In genomic region chr9:132694144-132694543, GRCh38 we compare ENCODE assay signal across 9 cellular contexts. TPM values are rescaled to one million over a fixed set of nuclear protein-coding genes. Genes with fewer than 3 reads are reported as not detected.
DNase-seq lines count a peak whose midpoint lies in the region; ATAC-seq, FAIRE-seq and TF ChIP-seq lines count a peak whose summit lies in the region.
"Had no signal": no experiment of that assay in that cellular context is flagged by ENCODE, and none has a peak within 500 bp of the region (broad histone marks: within the 10 kb centered on the region; RNA-seq: fewer than 3 reads in every experiment).

No MANE protein-coding gene starts in this region.

- H3K27ac Mint-ChIP-seq in CD4-positive, alpha-beta T cell: no peak overlapping the region
- H3K27ac Mint-ChIP-seq in T-cell: no peak overlapping the region

- FAIRE-seq in keratinocyte (lab: Jason Lieb, UNC): peak; percentile 72

- H3K9ac ChIP-seq in keratinocyte (ENCODE audit: control insufficient read depth, extremely low read depth, insufficient read depth, low read length): no peak overlapping the region

- H3K9me3 Mint-ChIP-seq in CD4-positive, alpha-beta T cell: peaks cover 12% of the 10 kb centered on the region
- peaks cover 0 to 33% (median 25%) of the 10 kb centered on the region in 3 donors for H3K9me3 Mint-ChIP-seq in T-cell

- no peaks in the 10 kb centered on the region for H4K20me1 ChIP-seq in keratinocyte (ENCODE audit: control insufficient read depth, extremely low read depth, insufficient read depth, low read length)

- H3K4me3 Mint-ChIP-seq in CD4-positive, alpha-beta T cell: no peak overlapping the region
- no peak overlapping the region for H3K4me3 Mint-ChIP-seq in T-cell

- H3K4me1 Mint-ChIP-seq in CD4-positive, alpha-beta T cell (ENCODE audit: low read depth): no peaks in the 10 kb centered on the region
- peaks cover 0 to 5% (median 4%) of the 10 kb centered on the region in 3 donors for H3K4me1 Mint-ChIP-seq in T-cell

- H2AFZ ChIP-seq in keratinocyte (ENCODE audit: control insufficient read depth, low read length): no peak overlapping the region

- H3K27me3 Mint-ChIP-seq in CD4-positive, alpha-beta T cell: no peaks in the 10 kb centered on the region
- peaks cover 3% of the 10 kb centered on the region in 2 donors for H3K27me3 Mint-ChIP-seq in T-cell

- intact Hi-C loops in CD4-positive, alpha-beta T cell (cut with DNase I, micrococcal nuclease): no loop called here

- H3K9me3 ChIP-seq in CD4-positive, alpha-beta T cell (ENCODE audit: control insufficient read depth, low read length): peaks cover 28% of the 10 kb centered on the region
- no peaks in the 10 kb centered on the region for H3K9me3 ChIP-seq in keratinocyte (ENCODE audit: control insufficient read depth, low read depth, low read length)

- POLR2A ChIA-PET in CD4-positive, alpha-beta T cell (lab: Charles Lee): no interaction called here
- POLR2A ChIA-PET in T-cell (lab: Charles Lee): interaction anchor here in 1 of 2 donors (0.5 kb wide), 1 partner anchor 25 kb away, joined by 7 read pairs; no protein-coding TSS in a partner anchor

- H3K27me3 ChIP-seq in CD4-positive, alpha-beta T cell (ENCODE audit: control insufficient read depth, insufficient read depth, low read length): no peaks in the 10 kb centered on the region
- no peaks in the 10 kb centered on the region for H3K27me3 ChIP-seq in keratinocyte (ENCODE audit: control insufficient read depth, extremely low read depth, insufficient read depth, low read length)

- no peaks in the 10 kb centered on the region for H3K79me2 ChIP-seq in keratinocyte (ENCODE audit: control insufficient read depth, insufficient read depth, low read length)

- H3K27ac ChIP-seq in CD4-positive, alpha-beta T cell (ENCODE audit: low read depth, low read length): no peak overlapping the region
- H3K27ac ChIP-seq in keratinocyte (ENCODE audit: control insufficient read depth, insufficient read depth, low read length): no peak overlapping the region

- peaks cover 4 to 12% of the 10 kb centered on the region in 2 experiments for H3K36me3 ChIP-seq in keratinocyte (ENCODE audit: control insufficient read depth in 2 of 2, extremely low read depth in 1 of 2, insufficient read depth in 2 of 2, low read length in 2 of 2)

- peak in 1 of 10 experiments; percentile 3 for DNase-seq in CD4-positive, alpha-beta T cell
- DNase-seq in GM12865 (ENCODE audit: low read depth) (peak; percentile 3), T-cell (peak in 5 of 34 experiments; percentile 2 to 11 (median 5)), keratinocyte (ENCODE audit: low read depth, low spot score) (no peak), DMS153 treated with DMSO at 0.1 percent for 48 hours (lab: John Stamatoyannopoulos, UW; ENCODE audit: unreplicated experiment) (no peak)
- DNase-seq: activated CD4-positive, CD25-positive, alpha-beta regulatory T cell treated with anti-CD3 and anti-CD28 coated beads, Interleukin-2, amount 50 U/mL, for 72 hours; NCI-H2227 treated with DMSO at 0.1 percent for 48 hours had no signal

- no peak overlapping the region for H3K4me2 ChIP-seq in keratinocyte (ENCODE audit: control insufficient read depth, extremely low read depth, insufficient read depth, low read depth, low read length)

- H3K4me1 ChIP-seq in keratinocyte (ENCODE audit: control insufficient read depth, extremely low read depth, insufficient read depth, low read length): no peaks in the 10 kb centered on the region

- ATAC-seq in CD4-positive, alpha-beta T cell (ENCODE audit: poor library complexity): peak; percentile 61
- ATAC-seq in T-cell (replicated peaks in 1 of 4) (peak in 3 of 4 experiments; percentile 62 to 75 (median 70)), HG03354 (IDR thresholded peaks at IDR 0.05; ENCODE audit: poor library complexity, severe bottlenecking, unreplicated experiment) (no peak), GM19455 (IDR thresholded peaks at IDR 0.05; ENCODE audit: unreplicated experiment) (no peak)

- dilution Hi-C loops in keratinocyte (cut with MboI; ENCODE audit: extremely low pct_ligation_motif_present, low sequenced_read_pairs): no loop called here

- peaks cover 45% of the 10 kb centered on the region for H3K36me3 Mint-ChIP-seq in CD4-positive, alpha-beta T cell (ENCODE audit: low read depth)
- H3K36me3 Mint-ChIP-seq in T-cell: peaks cover 34% of the 10 kb centered on the region

- peak; percentile 14 for TF ChIP-seq CTCF in CD4-positive, alpha-beta T cell (IDR thresholded peaks at IDR 0.05)
- TF ChIP-seq CTCF in GM12865 (IDR thresholded peaks at IDR 0.05; ENCODE audit: insufficient read depth, low read depth, low read length, missing control alignments): no peak
- peak; percentile 27 to 48 (median 29) for TF ChIP-seq CTCF in keratinocyte (optimal IDR thresholded peaks at IDR 0.05 in 1 of 3, IDR thresholded peaks at IDR 0.05 in 1 of 3, conservative IDR thresholded peaks at IDR 0.05 in 1 of 3; ENCODE audit: extremely low read depth in 1 of 3, insufficient read depth in 2 of 3, low read length in 3 of 3)

- no peaks in the 10 kb centered on the region for H3K9me1 ChIP-seq in keratinocyte (ENCODE audit: control insufficient read depth, extremely low read depth, insufficient read depth, low read length)

- CTCF ChIA-PET in CD4-positive, alpha-beta T cell (lab: Charles Lee): interaction anchor here (1.1 kb wide), 1 partner anchor 9 kb away, joined by 3 read pairs; no protein-coding TSS in a partner anchor
- CTCF ChIA-PET in T-cell (lab: Charles Lee): no interaction called here

- no peak overlapping the region for H3K4me3 ChIP-seq in GM12865 (ENCODE audit: low read depth, low read length)
- no peak overlapping the region for H3K4me3 ChIP-seq in keratinocyte (ENCODE audit: control insufficient read depth in 2 of 3, extremely low read depth in 1 of 3, insufficient read depth in 2 of 3, low read depth in 1 of 3, low read length in 3 of 3)

RNA-seq across cellular contexts. Expression of gene GTF3C4, which starts 23.9 kb away (rescaled TPM):
- total RNA-seq in CD4-positive, alpha-beta T cell: 1 to 10 TPM; 9.3 to 9.6 TPM
- total RNA-seq in T-cell: 10 to 100 TPM in 4 of 5 donors, 1 to 10 TPM in 1; 8.9 to 14.2 (median 13.2) TPM
- polyA plus RNA-seq in keratinocyte: 5.2 to 7.7 TPM (median 6.6 TPM) in 3 replicates
- polyA plus RNA-seq in keratinocyte (2011; ENCODE audit: low read depth): 2.2 TPM
- polyA plus RNA-seq in keratinocyte (2011; cell fraction: cytosol; rRNA removed): 4.5 and 6.7 TPM in 2 replicates
- 7.4 and 8.8 TPM in 2 replicates for polyA plus RNA-seq in keratinocyte (2011; cell fraction: nucleus; rRNA removed)
- 6.7 and 12.5 TPM in 2 replicates for polyA plus RNA-seq in keratinocyte (2012; ENCODE audit: low replicate concordance)
- 7.4 to 13.8 TPM (median 12.5 TPM) in 3 replicates for polyA minus RNA-seq in keratinocyte
- 9.0 TPM for polyA minus RNA-seq in keratinocyte (2011; cell fraction: cytosol; rRNA and poly(A)+ RNA removed)
- polyA minus RNA-seq in keratinocyte (2011; cell fraction: nucleus; rRNA and poly(A)+ RNA removed): 8.7 and 17.3 TPM in 2 replicates

RNA-seq across cellular contexts. Expression of gene DDX31, which starts 24.4 kb away (rescaled TPM):
- total RNA-seq in CD4-positive, alpha-beta T cell: 10 to 100 TPM; 11.0 to 11.3 TPM
- total RNA-seq in T-cell: 10 to 100 TPM; 16.3 to 30.2 (median 19.0) TPM
- 18.8 to 25.2 TPM (median 21.0 TPM) in 3 replicates for polyA plus RNA-seq in keratinocyte
- 6.1 TPM for polyA plus RNA-seq in keratinocyte (2011; ENCODE audit: low read depth)
- polyA plus RNA-seq in keratinocyte (2011; cell fraction: cytosol; rRNA removed): 13.8 and 18.7 TPM in 2 replicates
- 32.8 and 33.9 TPM in 2 replicates for polyA plus RNA-seq in keratinocyte (2011; cell fraction: nucleus; rRNA removed)
- 15.6 and 18.5 TPM in 2 replicates for polyA plus RNA-seq in keratinocyte (2012; ENCODE audit: low replicate concordance)
- 18.0 to 25.9 TPM (median 24.5 TPM) in 3 replicates for polyA minus RNA-seq in keratinocyte
- 21.1 TPM for polyA minus RNA-seq in keratinocyte (2011; cell fraction: cytosol; rRNA and poly(A)+ RNA removed)
- 22.9 and 34.7 TPM in 2 replicates for polyA minus RNA-seq in keratinocyte (2011; cell fraction: nucleus; rRNA and poly(A)+ RNA removed)

Comparison
In these comparisons a context has a peak if more than half of its experiments do, and no peak if none do; other contexts are left out.
1. ATAC-seq: peak in CD4-positive, alpha-beta T cell (single experiment) and T-cell (3 of 4); none in HG03354 (single experiment) and GM19455 (single experiment).